Comparison of ENCODE assay signal across 8 cellular contexts in genomic region chr6:128731249-128732165, GRCh38.
A peak's percentile ranks its signal among the peaks of the same experiment; 100 is the strongest.
DNase-seq lines count a peak whose midpoint lies in the region; ATAC-seq and TF ChIP-seq lines count a peak whose summit lies in the region.
"Had no signal": no experiment of that assay in that cellular context is flagged by ENCODE, and none has a peak within 500 bp of the region (broad histone marks: within the 10 kb centered on the region; RNA-seq: fewer than 3 reads in every experiment).

No MANE protein-coding gene starts in this region.

- no peaks in the 10 kb centered on the region for H3K27me3 ChIP-seq in ovary

- intact Hi-C loops in ovary (cut with DNase I), result loop anchor here in 1 of 4 donors (10.0 kb wide), 1 partner anchor 643 kb away; no protein-coding TSS in a partner anchor

- H3K9me3 Mint-ChIP-seq in progenitor cell of endocrine pancreas (ENCODE audit: low read depth), result no peaks in the 10 kb centered on the region
- H3K9me3 Mint-ChIP-seq: naive B cell had no signal

- H3K36me3 Mint-ChIP-seq in progenitor cell of endocrine pancreas (ENCODE audit: insufficient read depth), result no peaks in the 10 kb centered on the region
- H3K36me3 Mint-ChIP-seq: naive B cell had no signal

- H3K4me1 ChIP-seq in ovary (ENCODE audit: insufficient read depth), result peaks cover 2% of the 10 kb centered on the region

- peaks cover 8% of the 10 kb centered on the region for H3K27me3 Mint-ChIP-seq in progenitor cell of endocrine pancreas
- H3K27me3 Mint-ChIP-seq: naive B cell had no signal

- no peak overlapping the region for H3K27ac Mint-ChIP-seq in progenitor cell of endocrine pancreas
- H3K27ac Mint-ChIP-seq: naive B cell had no signal

- no peak overlapping the region for H3K4me3 Mint-ChIP-seq in progenitor cell of endocrine pancreas (ENCODE audit: low read depth)
- H3K4me3 Mint-ChIP-seq: naive B cell had no signal

- no peaks in the 10 kb centered on the region for H3K9me3 ChIP-seq in ovary

- TF ChIP-seq CTCF in GM12872 (IDR thresholded peaks at IDR 0.05; ENCODE audit: insufficient read depth, low read depth, low read length), result peak; percentile 65; the same call in 2 of the 3 replicates
- peak; percentile 75 for TF ChIP-seq CTCF in progenitor cell of endocrine pancreas (IDR thresholded peaks at IDR 0.05; ENCODE audit: unreplicated experiment)
- TF ChIP-seq CTCF in ovary (IDR thresholded peaks at IDR 0.05), result no peak

- ATAC-seq in HG03378 (IDR thresholded peaks at IDR 0.05; ENCODE audit: unreplicated experiment), result peak; percentile 67
- no peak for ATAC-seq in HG03280 (IDR thresholded peaks at IDR 0.05; ENCODE audit: unreplicated experiment)

- no peak for TF ChIP-seq POLR2A in ovary (IDR thresholded peaks at IDR 0.05)

- no peak overlapping the region for H3K27ac ChIP-seq in ovary

- no peaks in the 10 kb centered on the region for H3K4me1 Mint-ChIP-seq in progenitor cell of endocrine pancreas (ENCODE audit: low read depth)
- H3K4me1 Mint-ChIP-seq: naive B cell had no signal

- DNase-seq in OCI-M1 (lab: John Stamatoyannopoulos, UW) (peak; percentile 82), fibroblast of peridontal ligament (ENCODE audit: extremely low read depth) (peak; percentile 79), progenitor cell of endocrine pancreas (ENCODE audit: low spot score, unreplicated experiment) (no peak), ovary (no peak)
- DNase-seq: naive B cell had no signal

- no peak for TF ChIP-seq EP300 in ovary (IDR thresholded peaks at IDR 0.05)

- H3K4me3 ChIP-seq in ovary, result no peak overlapping the region

- no peaks in the 10 kb centered on the region for H3K36me3 ChIP-seq in ovary

- 54 to 64% (median 57%) methylated on average over 2 of the region's 2 CpGs for WGBS in ovary, 3 donors

Comparison
In these comparisons a context has a peak if more than half of its experiments do, and no peak if none do; other contexts are left out.
1. CTCF ChIP-seq: peak in GM12872 (single experiment) and progenitor cell of endocrine pancreas (single experiment); none in ovary (0 of 3).
2. DNase-seq: peak in OCI-M1 (single experiment) and fibroblast of peridontal ligament (single experiment); none in progenitor cell of endocrine pancreas (single experiment) and ovary (0 of 5).